In the genomic region with DNA sequence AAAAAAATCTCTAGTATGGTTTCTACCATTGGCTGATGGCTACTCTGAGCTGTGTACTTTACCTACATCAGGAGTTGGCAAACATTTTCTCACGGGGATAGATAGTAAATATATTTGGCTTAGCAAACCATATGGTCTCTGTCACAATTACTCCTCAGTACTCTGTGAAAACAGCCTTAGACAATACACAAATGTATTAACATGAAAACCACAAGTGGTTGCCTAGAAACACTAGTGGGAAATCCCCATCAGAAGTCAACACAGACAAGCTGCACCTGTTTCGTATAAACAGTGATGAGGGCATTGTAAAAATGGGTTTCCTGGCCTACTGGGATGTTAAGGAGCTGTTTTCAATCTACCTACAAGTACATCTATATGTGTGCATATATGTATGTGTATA, we compare ENCODE assay signal across 9 cellular contexts.
DNase-seq lines count a peak whose midpoint lies in the region; ATAC-seq, FAIRE-seq and TF ChIP-seq lines count a peak whose summit lies in the region.
"Had no signal": no experiment of that assay in that cellular context is flagged by ENCODE, and none has a peak within 500 bp of the region (broad histone marks: within the 10 kb centered on the region; RNA-seq: fewer than 3 reads in every experiment).

No MANE protein-coding gene starts in this region.

- no peak overlapping the region for H3K27ac ChIP-seq in tibial nerve

- DNase-seq in NCI-H146 treated with DMSO at 0.1 percent for 48 hours (lab: John Stamatoyannopoulos, UW; ENCODE audit: unreplicated experiment) (peak; percentile 91), epithelial cell of esophagus (ENCODE audit: low read depth) (peak; percentile 24), Kasumi-1 (lab: John Stamatoyannopoulos, UW) (no peak), GDM1 (lab: John Stamatoyannopoulos, UW) (no peak), tibial nerve (ENCODE audit: low spot score in 2 of 2) (no peak), RCC 7860 (ENCODE audit: low spot score) (no peak)

- no peaks in the 10 kb centered on the region for H3K27me3 ChIP-seq in tibial nerve

- FAIRE-seq in RCC 7860 (lab: Jason Lieb, UNC) = no peak
- FAIRE-seq: endometrium had no signal

- TF ChIP-seq EP300 in tibial nerve (IDR thresholded peaks at IDR 0.05) = no peak

- no peaks in the 10 kb centered on the region for H3K36me3 ChIP-seq in tibial nerve

- TF ChIP-seq POLR2A in tibial nerve (IDR thresholded peaks at IDR 0.05) = no peak

- ATAC-seq in GM18502 (IDR thresholded peaks at IDR 0.05; ENCODE audit: poor library complexity, unreplicated experiment) (peak; percentile 100), HG02678 (IDR thresholded peaks at IDR 0.05; ENCODE audit: unreplicated experiment) (peak; percentile 100)

- H3K4me3 ChIP-seq in epithelial cell of esophagus (ENCODE audit: low read length) (no peak overlapping the region), tibial nerve (no peak overlapping the region)

- WGBS in tibial nerve, 2 donors = 64 to 70% methylated on average over 2 of the region's 2 CpGs

- no peaks in the 10 kb centered on the region for H3K9me3 ChIP-seq in tibial nerve

- no peak for TF ChIP-seq CTCF in epithelial cell of esophagus (IDR thresholded peaks at IDR 0.05; ENCODE audit: insufficient read depth, low read depth, low read length, missing control alignments)
- no peak for TF ChIP-seq CTCF in tibial nerve (IDR thresholded peaks at IDR 0.05)

- H3K4me1 ChIP-seq in tibial nerve = no peaks in the 10 kb centered on the region

Comparison
In these comparisons a context has a peak if more than half of its experiments do, and no peak if none do; other contexts are left out.
1. DNase-seq: peak in NCI-H146 treated with DMSO at 0.1 percent for 48 hours (single experiment) and epithelial cell of esophagus (single experiment); none in Kasumi-1 (0 of 2), GDM1 (single experiment), tibial nerve (0 of 2) and RCC 7860 (single experiment).